Comparison of ENCODE assay signal across 8 cellular contexts in the genomic region with DNA sequence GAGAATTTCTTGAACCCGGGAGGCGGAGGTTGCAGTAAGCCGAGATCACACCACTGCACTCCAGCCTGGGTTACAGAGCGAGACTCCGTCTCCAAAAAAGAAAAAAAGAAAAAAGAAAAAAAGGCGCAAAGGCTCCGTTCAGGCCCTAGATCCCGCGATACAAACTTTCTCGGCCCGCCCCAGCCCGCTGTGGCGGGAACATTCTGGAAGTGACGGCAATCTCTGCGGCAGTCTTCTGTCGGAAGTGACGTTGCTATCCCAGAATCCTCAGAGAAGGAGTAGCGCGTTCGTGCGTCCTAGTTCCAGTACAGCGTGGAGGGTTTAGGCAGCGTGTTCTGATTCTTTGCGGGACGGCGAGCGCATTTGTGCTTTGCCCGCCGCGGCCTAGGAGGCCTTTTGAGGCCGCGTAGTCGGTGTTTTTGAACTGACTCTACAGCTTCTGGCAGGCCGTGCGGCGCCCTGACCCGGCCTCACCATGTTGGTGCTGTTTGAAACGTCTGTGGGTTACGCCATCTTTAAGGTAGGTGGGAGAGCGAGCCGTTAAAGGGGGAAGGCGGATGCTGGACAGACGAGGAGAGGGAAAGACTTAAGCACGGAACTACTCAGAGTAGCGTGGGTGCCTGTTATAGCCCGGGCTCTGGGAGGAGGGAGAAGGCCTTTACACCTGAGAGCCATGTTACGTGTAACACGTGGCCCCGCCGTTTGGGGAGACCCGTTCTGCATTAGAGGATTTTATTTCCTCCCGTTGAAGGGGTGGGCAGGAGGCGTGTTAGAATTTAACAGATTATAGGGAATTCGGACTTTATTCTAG. TPM values are rescaled to one million over a fixed set of nuclear protein-coding genes. Genes with fewer than 3 reads are reported as not detected.
DNase-seq lines count a peak whose midpoint lies in the region; ATAC-seq, FAIRE-seq and TF ChIP-seq lines count a peak whose summit lies in the region.

A gene with protein sequence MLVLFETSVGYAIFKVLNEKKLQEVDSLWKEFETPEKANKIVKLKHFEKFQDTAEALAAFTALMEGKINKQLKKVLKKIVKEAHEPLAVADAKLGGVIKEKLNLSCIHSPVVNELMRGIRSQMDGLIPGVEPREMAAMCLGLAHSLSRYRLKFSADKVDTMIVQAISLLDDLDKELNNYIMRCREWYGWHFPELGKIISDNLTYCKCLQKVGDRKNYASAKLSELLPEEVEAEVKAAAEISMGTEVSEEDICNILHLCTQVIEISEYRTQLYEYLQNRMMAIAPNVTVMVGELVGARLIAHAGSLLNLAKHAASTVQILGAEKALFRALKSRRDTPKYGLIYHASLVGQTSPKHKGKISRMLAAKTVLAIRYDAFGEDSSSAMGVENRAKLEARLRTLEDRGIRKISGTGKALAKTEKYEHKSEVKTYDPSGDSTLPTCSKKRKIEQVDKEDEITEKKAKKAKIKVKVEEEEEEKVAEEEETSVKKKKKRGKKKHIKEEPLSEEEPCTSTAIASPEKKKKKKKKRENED (plus strand): TSS at position 297 of the 811 bp plus-strand sequence. CDS start 179 bp downstream, at position 476.

- H3K27ac ChIP-seq in 22Rv1 (peak within 1 kb of the TSS; percentile 97), body of pancreas (peak within 1 kb of the TSS; percentile 95 to 99 (median 98)), sigmoid colon (peak within 1 kb of the TSS; percentile 94 to 99 (median 96))

- no peaks in the 10 kb centered on the region for H3K9me3 ChIP-seq in body of pancreas
- no peaks in the 10 kb centered on the region for H3K9me3 ChIP-seq in sigmoid colon

- intact Hi-C loops in body of pancreas (cut with DNase I), result no loop called here
- intact Hi-C loops in sigmoid colon (cut with DNase I), result loop anchor here (1.0 to 2.0 kb wide), 3 partner anchors 26 to 229 kb away; no protein-coding TSS in a partner anchor

- TF ChIP-seq POLR2A in body of pancreas (IDR thresholded peaks at IDR 0.05), result peak; percentile 92 to 99 (median 99)
- TF ChIP-seq POLR2A in sigmoid colon (IDR thresholded peaks at IDR 0.05), result peak; percentile 97

- WGBS in body of pancreas, 2 donors, result 0% methylated on average over 51 to 54 of the region's 54 CpGs
- 0% methylated on average over 54 of the region's 54 CpGs for WGBS in sigmoid colon, 2 donors

- peak in 2 of 4 donors; percentile 61 to 91 for TF ChIP-seq EP300 in sigmoid colon (IDR thresholded peaks at IDR 0.05)

- H3K27me3 ChIP-seq in body of pancreas, result no peaks in the 10 kb centered on the region
- H3K27me3 ChIP-seq in sigmoid colon, result no peaks in the 10 kb centered on the region

- H3K36me3 ChIP-seq in body of pancreas (replicated peaks in 1 of 2; ENCODE audit: insufficient read depth in 1 of 2, low read depth in 2 of 2) (no peaks in the 10 kb centered on the region), sigmoid colon (no peaks in the 10 kb centered on the region)

- ATAC-seq in GM18520 (IDR thresholded peaks at IDR 0.05; ENCODE audit: unreplicated experiment) (peak; percentile 82), HG03064 (IDR thresholded peaks at IDR 0.05; ENCODE audit: low read depth, unreplicated experiment) (peak; percentile 82), body of pancreas (peak; percentile 99)

- peak; percentile 91 for DNase-seq in NCI-H2107 treated with DMSO at 0.1 percent for 48 hours (lab: John Stamatoyannopoulos, UW; ENCODE audit: unreplicated experiment)
- peak; percentile 92 to 96 (median 92) for DNase-seq in body of pancreas
- DNase-seq in iPS DF 4.7 (ENCODE audit: extremely low read depth, low spot score), result peak; percentile 87
- peak; percentile 97 for DNase-seq in sigmoid colon

- TF ChIP-seq CTCF in 22Rv1 (IDR thresholded peaks at IDR 0.05) (no peak), body of pancreas (IDR thresholded peaks at IDR 0.05) (no peak), sigmoid colon (IDR thresholded peaks at IDR 0.05) (no peak)

- FAIRE-seq in TTC549 (lab: Jason Lieb, UNC), result peak; percentile 91

- peaks cover 34% of the 10 kb centered on the region for H3K4me1 ChIP-seq in body of pancreas
- H3K4me1 ChIP-seq in sigmoid colon, result peaks cover 0 to 30% (median 28%) of the 10 kb centered on the region in 4 donors

- H3K4me3 ChIP-seq in body of pancreas, result peak within 1 kb of the TSS; percentile 71 to 81
- peak within 1 kb of the TSS; percentile 73 to 95 (median 80) for H3K4me3 ChIP-seq in sigmoid colon

RNA-seq across cellular contexts. Expression of the gene that starts here (rescaled TPM):
- total RNA-seq in body of pancreas (10 to 100 TPM; 70.2 to 93.4 TPM), sigmoid colon (10 to 100 TPM; 35.9 to 91.1 (median 40.6) TPM)
- 10 to 100 TPM; 15.6 to 55.6 (median 22.0) TPM for polyA plus RNA-seq in sigmoid colon

Comparison
In these comparisons a context has a peak if more than half of its experiments do, and no peak if none do; other contexts are left out.
1. Peak in every context shown above with its lines: DNase-seq, ATAC-seq, H3K4me3 ChIP-seq and H3K27ac ChIP-seq.